1 cellular context compared by ENCODE assay signal in the genomic region with DNA sequence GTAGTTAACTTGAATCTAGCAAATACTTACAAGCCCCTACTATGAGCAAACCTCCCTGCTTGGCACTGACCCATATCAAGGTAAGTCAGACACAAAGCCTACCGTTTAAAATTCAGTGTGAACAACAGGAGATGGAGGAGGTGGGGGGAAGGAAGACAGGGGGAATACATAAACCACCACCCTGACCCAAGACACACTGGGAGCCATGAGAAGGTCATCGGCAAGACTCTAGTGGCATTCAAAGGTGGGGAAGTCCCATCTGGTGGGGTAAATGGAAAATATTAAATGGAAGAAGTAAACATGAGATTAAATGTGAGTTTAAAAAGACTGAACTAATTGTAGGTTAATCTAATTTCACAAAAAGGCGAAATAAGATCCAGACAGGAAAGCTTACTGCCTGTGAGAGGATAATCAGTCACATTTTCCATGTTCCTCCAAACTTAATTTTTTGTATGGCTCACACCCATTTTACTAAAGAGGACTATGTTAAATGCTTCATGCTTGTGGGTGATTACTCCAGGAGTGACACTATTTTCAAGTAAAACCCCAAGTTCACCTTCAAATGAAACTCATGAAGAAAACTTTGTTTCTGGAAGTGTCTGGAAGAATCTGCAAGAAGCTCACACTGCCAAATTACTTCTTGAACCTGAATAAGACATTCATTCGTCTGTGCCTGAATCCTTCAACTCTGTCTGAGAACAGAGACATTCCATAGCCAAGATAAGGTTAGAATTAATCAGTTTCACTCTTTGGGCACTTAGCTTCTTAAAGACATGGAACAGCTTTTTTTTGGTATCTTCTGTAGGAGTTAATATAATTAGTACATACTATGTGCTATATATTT.
TF ChIP-seq lines count a peak whose summit lies in the region.

No MANE protein-coding gene starts in this region.

TF ChIP-seq in GM12878, 131 proteins besides CTCF, POLR2A, EP300 and RAD21 (continued from another document):
- TF ChIP-seq, protein P1, sequence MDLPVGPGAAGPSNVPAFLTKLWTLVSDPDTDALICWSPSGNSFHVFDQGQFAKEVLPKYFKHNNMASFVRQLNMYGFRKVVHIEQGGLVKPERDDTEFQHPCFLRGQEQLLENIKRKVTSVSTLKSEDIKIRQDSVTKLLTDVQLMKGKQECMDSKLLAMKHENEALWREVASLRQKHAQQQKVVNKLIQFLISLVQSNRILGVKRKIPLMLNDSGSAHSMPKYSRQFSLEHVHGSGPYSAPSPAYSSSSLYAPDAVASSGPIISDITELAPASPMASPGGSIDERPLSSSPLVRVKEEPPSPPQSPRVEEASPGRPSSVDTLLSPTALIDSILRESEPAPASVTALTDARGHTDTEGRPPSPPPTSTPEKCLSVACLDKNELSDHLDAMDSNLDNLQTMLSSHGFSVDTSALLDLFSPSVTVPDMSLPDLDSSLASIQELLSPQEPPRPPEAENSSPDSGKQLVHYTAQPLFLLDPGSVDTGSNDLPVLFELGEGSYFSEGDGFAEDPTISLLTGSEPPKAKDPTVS (IDR thresholded peaks at IDR 0.05; ENCODE audit: low read depth, low read length) = 0 out of 2 replicates have a peak, but pooled peaks have one; percentile 9
- no peak for TF ChIP-seq ZNF217 (IDR thresholded peaks at IDR 0.05)
- TF ChIP-seq, protein P2, sequence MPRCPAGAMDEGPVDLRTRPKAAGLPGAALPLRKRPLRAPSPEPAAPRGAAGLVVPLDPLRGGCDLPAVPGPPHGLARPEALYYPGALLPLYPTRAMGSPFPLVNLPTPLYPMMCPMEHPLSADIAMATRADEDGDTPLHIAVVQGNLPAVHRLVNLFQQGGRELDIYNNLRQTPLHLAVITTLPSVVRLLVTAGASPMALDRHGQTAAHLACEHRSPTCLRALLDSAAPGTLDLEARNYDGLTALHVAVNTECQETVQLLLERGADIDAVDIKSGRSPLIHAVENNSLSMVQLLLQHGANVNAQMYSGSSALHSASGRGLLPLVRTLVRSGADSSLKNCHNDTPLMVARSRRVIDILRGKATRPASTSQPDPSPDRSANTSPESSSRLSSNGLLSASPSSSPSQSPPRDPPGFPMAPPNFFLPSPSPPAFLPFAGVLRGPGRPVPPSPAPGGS (IDR thresholded peaks at IDR 0.05; ENCODE audit: borderline replicate concordance, insufficient read depth, low read depth, low read length, poor library complexity, severe bottlenecking) = no peak
